30 cellular contexts compared by ENCODE assay signal in the genomic region with DNA sequence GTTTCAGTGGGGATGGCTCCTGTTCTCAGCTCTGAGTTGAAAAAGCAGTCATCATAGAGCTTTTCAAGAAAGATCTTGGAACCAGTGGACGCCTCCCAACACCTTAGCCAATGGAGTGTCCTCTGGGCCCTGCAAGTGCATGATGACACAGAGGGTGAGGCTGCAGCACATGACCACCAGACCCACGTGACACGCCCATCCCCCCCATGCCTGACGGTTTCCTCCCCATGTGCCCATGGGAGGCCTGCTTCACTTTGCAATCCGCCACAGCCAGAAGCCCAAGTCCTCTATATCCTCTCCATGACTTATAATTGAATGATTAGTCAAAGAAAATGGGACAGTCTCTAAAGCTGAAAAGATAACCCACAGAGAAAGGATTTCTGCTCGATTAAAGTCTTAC.
DNase-seq lines count a peak whose midpoint lies in the region; ATAC-seq, FAIRE-seq and TF ChIP-seq lines count a peak whose summit lies in the region.
"Had no signal": no experiment of that assay in that cellular context is flagged by ENCODE, and none has a peak within 500 bp of the region (broad histone marks: within the 10 kb centered on the region; RNA-seq: fewer than 3 reads in every experiment).

No MANE protein-coding gene starts in this region.

- intact Hi-C loops in Panc1 (cut with micrococcal nuclease; ENCODE audit: unreplicated experiment) = no loop called here

- H3K4me2 ChIP-seq in A549 (no peak overlapping the region), smooth muscle cell (no peak overlapping the region)

- H3K79me2 ChIP-seq in smooth muscle cell (ENCODE audit: low read depth) = no peaks in the 10 kb centered on the region

- H3F3A ChIP-seq in smooth muscle cell (ENCODE audit: low read depth) = no peaks in the 10 kb centered on the region

- H2AFZ ChIP-seq in smooth muscle cell (ENCODE audit: low read depth) = no peak overlapping the region

- BruUV-seq in Panc1 (replicated peaks; lab: Mats Ljungman, UMichigan) = no TSS peak

- in situ Hi-C loops in Panc1 (cut with HindIII; ENCODE audit: low pct_unique_long_range_greater_than_20kb, low sequenced_read_pairs) = no loop called here

- no peak overlapping the region for H3K4me3 ChIP-seq in A549
- H3K4me3 ChIP-seq in Panc1 (ENCODE audit: low read depth in 2 of 2, low read length in 2 of 2) = no peak overlapping the region
- no peak overlapping the region for H3K4me3 ChIP-seq in smooth muscle cell
- no peak overlapping the region for H3K4me3 ChIP-seq in upper lobe of left lung
- H3K4me3 ChIP-seq: lung, mucosa of descending colon, Peyer's patch, sigmoid colon, SJSA1, transverse colon had no signal

- WGBS in A549 (ENCODE audit: missing lambda C conversion rate) = 92% methylated on average over 6 of the region's 6 CpGs
- WGBS in smooth muscle cell (ENCODE audit: low lambda C conversion rate) = 94% methylated on average over 6 of the region's 6 CpGs
- 82 to 93% methylated on average over 6 of the region's 6 CpGs for WGBS in upper lobe of left lung, 2 donors

- DNase-seq in A549 (ENCODE audit: low read depth in 1 of 2, low spot score in 1 of 2) (no peak), ELR (ENCODE audit: low read depth) (peak; percentile 11), Panc1 (ENCODE audit: low read depth, low spot score) (no peak), epithelial cell of prostate (ENCODE audit: low read depth, low spot score) (no peak), smooth muscle cell (lab: John Stamatoyannopoulos, UW; ENCODE audit: unreplicated experiment) (no peak), NCI-H748 (lab: John Stamatoyannopoulos, UW; ENCODE audit: unreplicated experiment) (no peak), HT-29 (ENCODE audit: low spot score) (no peak), upper lobe of left lung (no peak)
- DNase-seq: activated CD4-positive, alpha-beta T cell treated with anti-CD3 and anti-CD28 coated beads, Interleukin-2, amount 50 U/mL, for 1 hour; activated CD4-positive, CD25-positive, alpha-beta regulatory T cell; activated effector memory CD4-positive, alpha-beta T cell treated with anti-CD3 and anti-CD28 coated beads, Interleukin-2, amount 50 U/mL, for 16 hours; activated T-cell treated with anti-CD3 and anti-CD28 coated beads, Interleukin-2, amount 50 U/mL, for 1 hour; DMS79; effector CD4-positive, alpha-beta T cell; head of caudate nucleus; islet precursor cell; natural killer cell; NCI-H2029; NCI-H524 treated with DMSO at 0.1 percent for 48 hours; nucleus accumbens; Peyer's patch; sigmoid colon; stimulated activated CD4-positive, alpha-beta T cell treated with anti-CD3 and anti-CD28 coated beads, Interleukin-4, amount 100 ng/mL, for 24 hours; T-cell; transverse colon had no signal

- FAIRE-seq in A549 (lab: Jason Lieb, UNC) = no peak
- FAIRE-seq: colon had no signal

- no peak for TF ChIP-seq RAD21 in A549 (conservative IDR thresholded peaks at IDR 0.05 in 1 of 2, IDR thresholded peaks at IDR 0.05 in 1 of 2)

- H3K36me3 ChIP-seq in Panc1 (ENCODE audit: control insufficient read depth, insufficient read depth, low read length) (no peaks in the 10 kb centered on the region), smooth muscle cell (ENCODE audit: low read depth) (no peaks in the 10 kb centered on the region), upper lobe of left lung (no peaks in the 10 kb centered on the region)
- H3K36me3 ChIP-seq: Peyer's patch, sigmoid colon, transverse colon had no signal

- H3K9ac ChIP-seq in smooth muscle cell (ENCODE audit: low read depth) = no peak overlapping the region

- ATAC-seq in A549 (no peak), Panc1 (no peak), upper lobe of left lung (ENCODE audit: low FRiP score in 2 of 2) (no peak)
- ATAC-seq: HCT116, mucosa of descending colon, natural killer cell, T-cell had no signal

- H4K20me1 ChIP-seq in smooth muscle cell (ENCODE audit: low read depth) = peaks cover 38% of the 10 kb centered on the region

- peaks cover 25% of the 10 kb centered on the region for H3K4me1 ChIP-seq in A549
- H3K4me1 ChIP-seq in Panc1 (ENCODE audit: control insufficient read depth, insufficient read depth, low read length) = peaks cover 21% of the 10 kb centered on the region
- peaks cover 1% of the 10 kb centered on the region for H3K4me1 ChIP-seq in smooth muscle cell (ENCODE audit: low read depth)
- H3K4me1 ChIP-seq in upper lobe of left lung = peaks cover 0 to 10% (median 0%) of the 10 kb centered on the region in 4 donors

- H3K27ac ChIP-seq in A549 = peak overlapping the region in 1 of 2 experiments; percentile 88; a peak in 2 of 6 replicates
- H3K27ac ChIP-seq in Panc1 (ENCODE audit: low read length) = peak overlapping the region; percentile 69
- peak overlapping the region; percentile 35 for H3K27ac ChIP-seq in epithelial cell of prostate
- no peak overlapping the region for H3K27ac ChIP-seq in smooth muscle cell (ENCODE audit: low read depth)
- H3K27ac ChIP-seq in upper lobe of left lung = no peak overlapping the region
- H3K27ac ChIP-seq: Peyer's patch, SJSA1, transverse colon had no signal

- TF ChIP-seq POLR2A in A549 (IDR thresholded peaks at IDR 0.05; ENCODE audit: low read length) = no peak
- TF ChIP-seq POLR2A in upper lobe of left lung (IDR thresholded peaks at IDR 0.05) = no peak

- H3K9me3 ChIP-seq in A549 (no peaks in the 10 kb centered on the region), Panc1 (ENCODE audit: control insufficient read depth, insufficient read depth, low read depth, low read length) (no peaks in the 10 kb centered on the region), smooth muscle cell (replicated peaks; ENCODE audit: low read depth) (no peaks in the 10 kb centered on the region), upper lobe of left lung (no peaks in the 10 kb centered on the region)
- H3K9me3 ChIP-seq: mucosa of descending colon, Peyer's patch, sigmoid colon, SJSA1, transverse colon had no signal

- TF ChIP-seq EP300 in A549 (IDR thresholded peaks at IDR 0.05) = no peak
- no peak for TF ChIP-seq EP300 in upper lobe of left lung (IDR thresholded peaks at IDR 0.05)

- H3K27me3 ChIP-seq in Panc1 (ENCODE audit: control insufficient read depth, insufficient read depth, low read length) = no peaks in the 10 kb centered on the region
- H3K27me3 ChIP-seq in smooth muscle cell (ENCODE audit: low read depth) = no peaks in the 10 kb centered on the region
- no peaks in the 10 kb centered on the region for H3K27me3 ChIP-seq in upper lobe of left lung
- H3K27me3 ChIP-seq: Peyer's patch, sigmoid colon, SJSA1, transverse colon had no signal

- CTCF ChIA-PET in A549 (lab: Yijun Ruan, JAX) (interaction anchor here (0.8 to 2.2 kb wide), 3 partner anchors 9 to 235 kb away, joined by 3 to 9 read pairs (median 3); no protein-coding TSS in a partner anchor), Panc1 (lab: Charles Lee) (no interaction called here)

- no peak for TF ChIP-seq CTCF in A549 (IDR thresholded peaks at IDR 0.05)
- TF ChIP-seq CTCF in Panc1 (IDR thresholded peaks at IDR 0.05) = no peak
- no peak for TF ChIP-seq CTCF in smooth muscle cell (IDR thresholded peaks at IDR 0.05; ENCODE audit: borderline replicate concordance, insufficient read depth, poor library complexity, severe bottlenecking)
- no peak for TF ChIP-seq CTCF in upper lobe of left lung (IDR thresholded peaks at IDR 0.05)

- POLR2A ChIA-PET in A549 (lab: Yijun Ruan, JAX) = no interaction called here
- POLR2A ChIA-PET in Panc1 (lab: Charles Lee) = no interaction called here

TF ChIP-seq in A549, 52 proteins besides CTCF, POLR2A, EP300 and RAD21:
- no peak for TF ChIP-seq ZC3H11A (IDR thresholded peaks at IDR 0.05)
- peak; percentile 58 for TF ChIP-seq USF2 (IDR thresholded peaks at IDR 0.05)
- no peak for TF ChIP-seq EHF (CRISPR knock-in tag; IDR thresholded peaks at IDR 0.05)
- no peak for TF ChIP-seq POLR2AphosphoS2 (conservative IDR thresholded peaks at IDR 0.05; ENCODE audit: low read length)
- TF ChIP-seq REST (IDR thresholded peaks at IDR 0.05) = no peak
- no peak for TF ChIP-seq FOXS1 (CRISPR knock-in tag; IDR thresholded peaks at IDR 0.05)
- no peak for TF ChIP-seq HOXB13 (CRISPR knock-in tag; IDR thresholded peaks at IDR 0.05; ENCODE audit: low read depth)

Comparison
In these comparisons a context has a peak if more than half of its experiments do, and no peak if none do; other contexts are left out.
1. H3K27ac ChIP-seq: peak in Panc1 (single experiment) and epithelial cell of prostate (single experiment); none in smooth muscle cell (single experiment) and upper lobe of left lung (0 of 4).